ENCODE assay signal across 8 cellular contexts in the genomic region with DNA sequence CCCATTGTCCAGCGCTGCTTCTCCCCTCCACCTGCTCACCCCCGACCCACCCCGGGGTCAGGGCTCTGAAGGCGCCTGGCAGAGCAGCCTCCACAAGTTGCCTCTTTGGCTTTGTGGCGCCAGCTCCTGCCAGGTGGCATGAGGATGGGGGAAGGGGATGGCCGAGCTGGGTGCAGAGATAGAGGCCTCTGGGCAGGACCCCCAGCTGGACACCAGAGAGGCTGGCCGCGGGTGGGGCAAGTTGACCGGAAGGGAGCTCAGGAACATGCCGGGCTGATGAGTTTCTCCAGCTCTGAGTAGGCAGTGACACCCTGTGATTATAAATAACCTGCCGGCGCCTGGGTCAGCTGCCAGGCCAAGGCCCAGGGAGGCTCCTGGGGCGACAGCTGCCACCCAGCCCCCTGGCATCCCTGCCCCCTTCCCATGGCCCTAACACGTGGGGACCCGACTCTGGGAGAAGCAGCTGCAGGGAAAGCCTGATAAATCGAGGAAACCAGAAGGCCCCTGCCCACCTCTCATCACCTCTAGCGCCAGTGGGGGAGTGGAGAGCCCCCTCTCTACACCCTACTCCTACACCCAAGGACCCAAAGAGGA. TPM values are rescaled to one million over a fixed set of nuclear protein-coding genes. Genes with fewer than 3 reads are reported as not detected.
DNase-seq lines count a peak whose midpoint lies in the region; ATAC-seq and TF ChIP-seq lines count a peak whose summit lies in the region.

No MANE protein-coding gene starts in this region.

- no peaks in the 10 kb centered on the region for H3K9me3 ChIP-seq in smooth muscle cell (replicated peaks; ENCODE audit: low read depth)
- peaks cover 0 to 5% of the 10 kb centered on the region in 2 donors for H3K9me3 ChIP-seq in ovary

- no peak for TF ChIP-seq POLR2A in ovary (IDR thresholded peaks at IDR 0.05)

- ATAC-seq in left ventricle myocardium superior: peak; percentile 90

- DNase-seq in NCI-H2171 treated with DMSO at 0.1 percent for 48 hours (lab: John Stamatoyannopoulos, UW) (peak; percentile 44), NCI-H2171 (lab: John Stamatoyannopoulos, UW) (no peak), left ventricle myocardium superior (peak; percentile 72), smooth muscle cell (lab: John Stamatoyannopoulos, UW; ENCODE audit: unreplicated experiment) (no peak), NCI-H748 (lab: John Stamatoyannopoulos, UW; ENCODE audit: unreplicated experiment) (no peak), iPS-NIHi11 (ENCODE audit: low spot score) (no peak), ovary (no peak)

- no peaks in the 10 kb centered on the region for H3K79me2 ChIP-seq in smooth muscle cell (ENCODE audit: low read depth)

- peak overlapping the region; percentile 56 for H3K4me3 ChIP-seq in smooth muscle cell
- no peak overlapping the region for H3K4me3 ChIP-seq in ovary

- H3K4me1 ChIP-seq in smooth muscle cell (ENCODE audit: low read depth) (no peaks in the 10 kb centered on the region), ovary (ENCODE audit: insufficient read depth) (no peaks in the 10 kb centered on the region)

- TF ChIP-seq CTCF in VCaP (conservative IDR thresholded peaks at IDR 0.05) (no peak; the same call in 1 of the 2 replicates), smooth muscle cell (IDR thresholded peaks at IDR 0.05; ENCODE audit: borderline replicate concordance, insufficient read depth, poor library complexity, severe bottlenecking) (no peak), ovary (IDR thresholded peaks at IDR 0.05) (no peak)

- no peak overlapping the region for H2AFZ ChIP-seq in smooth muscle cell (ENCODE audit: low read depth)

- H3K4me2 ChIP-seq in smooth muscle cell: peak overlapping the region; percentile 97

- H3K27me3 ChIP-seq in smooth muscle cell (ENCODE audit: low read depth) (peaks cover 58% of the 10 kb centered on the region), ovary (no peaks in the 10 kb centered on the region)

- H3K9ac ChIP-seq in smooth muscle cell (ENCODE audit: low read depth): no peak overlapping the region

- no peaks in the 10 kb centered on the region for H3F3A ChIP-seq in smooth muscle cell (ENCODE audit: low read depth)

- no peaks in the 10 kb centered on the region for H4K20me1 ChIP-seq in smooth muscle cell (ENCODE audit: low read depth)

- WGBS in smooth muscle cell (ENCODE audit: low lambda C conversion rate): 52% methylated on average over 15 of the region's 17 CpGs
- WGBS in ovary, 3 donors: 3 to 7% (median 3%) methylated on average over 12 to 17 of the region's 17 CpGs

- no peak for TF ChIP-seq EP300 in ovary (IDR thresholded peaks at IDR 0.05)

- H3K27ac ChIP-seq in VCaP (peak overlapping the region; percentile 91), smooth muscle cell (ENCODE audit: low read depth) (no peak overlapping the region), ovary (no peak overlapping the region)

- H3K36me3 ChIP-seq in smooth muscle cell (ENCODE audit: low read depth) (no peaks in the 10 kb centered on the region), ovary (no peaks in the 10 kb centered on the region)

- intact Hi-C loops in left ventricle myocardium superior (cut with micrococcal nuclease) (no loop called here), ovary (cut with DNase I) (no loop called here)

RNA-seq across cellular contexts. Expression of gene P2RX5, which starts 0.7 kb away (rescaled TPM):
- 16.4 TPM for total RNA-seq in left ventricle myocardium superior
- 0.72 TPM in 1 of 2 replicates, not detected in the other for total RNA-seq in smooth muscle cell
- polyA plus RNA-seq in smooth muscle cell: 0.59 TPM in 1 of 2 replicates, not detected in the other
- total RNA-seq in ovary: 1 to 10 TPM in 2 of 7 donors, under 1 TPM in 5; 0.15 to 1.1 (median 0.61) TPM
- polyA plus RNA-seq in ovary: under 1 TPM; 0.23 to 0.63 TPM

RNA-seq across cellular contexts. Expression of gene EMC6, which starts 26.6 kb away (rescaled TPM):
- total RNA-seq in left ventricle myocardium superior (63.4 TPM), smooth muscle cell (59.7 and 64.1 TPM in 2 replicates), ovary (10 to 100 TPM in 6 of 7 donors, 1 to 10 TPM in 1; 7.6 to 28.7 (median 20.5) TPM)
- polyA plus RNA-seq in smooth muscle cell (123 and 143 TPM in 2 replicates), ovary (10 to 100 TPM; 20.3 to 38.9 TPM)

RNA-seq across cellular contexts. Expression of gene TAX1BP3, which starts 26.8 kb away (rescaled TPM):
- total RNA-seq in left ventricle myocardium superior (167 TPM), smooth muscle cell (115 and 127 TPM in 2 replicates), ovary (100 to 1,000 TPM in 6 of 7 donors, 10 to 100 TPM in 1; 64.3 to 166 (median 128) TPM)
- polyA plus RNA-seq in smooth muscle cell (248 and 295 TPM in 2 replicates), ovary (100 to 1,000 TPM in 1 of 2 donors, 10 to 100 TPM in 1; 48.7 to 100 TPM)

RNA-seq across cellular contexts. Expression of gene HASPIN, which starts 28.5 kb away (rescaled TPM):
- 0.45 TPM for total RNA-seq in left ventricle myocardium superior
- total RNA-seq in smooth muscle cell: 2.6 and 2.7 TPM in 2 replicates
- 1.2 and 2.0 TPM in 2 replicates for polyA plus RNA-seq in smooth muscle cell
- total RNA-seq in ovary: under 1 TPM in 6 of 7 donors, not detected in 1; 0.10 to 0.92 (median 0.25) TPM
- under 1 TPM; 0.15 to 0.38 TPM for polyA plus RNA-seq in ovary

RNA-seq across cellular contexts. Expression of gene CTNS, which starts 58.7 kb away (rescaled TPM):
- total RNA-seq in left ventricle myocardium superior: 7.1 TPM
- total RNA-seq in smooth muscle cell: 20.6 and 24.9 TPM in 2 replicates
- 13.7 and 15.8 TPM in 2 replicates for polyA plus RNA-seq in smooth muscle cell
- 10 to 100 TPM; 10.5 to 21.4 (median 14.5) TPM for total RNA-seq in ovary
- polyA plus RNA-seq in ovary: 10 to 100 TPM; 10.1 to 23.3 TPM

Comparison
In these comparisons a context has a peak if more than half of its experiments do, and no peak if none do; other contexts are left out.
1. DNase-seq: peak in NCI-H2171 treated with DMSO at 0.1 percent for 48 hours (single experiment) and left ventricle myocardium superior (single experiment); none in NCI-H2171 (single experiment), smooth muscle cell (single experiment), NCI-H748 (single experiment), iPS-NIHi11 (single experiment) and ovary (0 of 5).